1 cellular context compared by ENCODE assay signal in the genomic region with DNA sequence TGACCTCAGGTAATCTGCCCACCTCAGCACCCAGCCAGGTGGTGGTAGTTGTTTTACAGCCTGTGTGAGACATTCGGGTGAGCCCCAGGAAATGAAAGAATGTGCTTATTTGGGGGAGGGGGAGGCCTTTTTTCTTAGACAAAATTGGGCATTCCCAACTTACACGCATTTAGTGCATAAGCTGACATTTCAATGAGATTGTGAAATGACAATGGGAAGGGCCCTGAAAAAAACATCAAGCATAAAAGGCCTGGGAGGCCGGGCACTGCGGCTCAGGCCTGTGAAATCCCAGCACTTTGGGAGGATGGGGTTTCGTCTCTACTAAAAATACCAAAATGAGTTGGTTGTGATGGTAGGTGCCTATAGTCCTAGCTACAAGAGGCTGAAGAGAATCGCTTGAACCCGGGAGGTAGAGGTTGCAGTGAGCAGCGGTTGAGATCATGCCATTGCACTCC.
TF ChIP-seq lines count a peak whose summit lies in the region.

No MANE protein-coding gene starts in this region.

TF ChIP-seq in K562, 482 proteins besides CTCF, POLR2A, EP300 and RAD21:
- peak; percentile 31 for TF ChIP-seq MYNN (IDR thresholded peaks at IDR 0.05)
- no peak for TF ChIP-seq MYNN (CRISPR knock-in tag; IDR thresholded peaks at IDR 0.05)
- no peak for TF ChIP-seq ZNF507 (tag; conservative IDR thresholded peaks at IDR 0.05)
- no peak for TF ChIP-seq HIVEP1 (CRISPR knock-in tag; IDR thresholded peaks at IDR 0.05)
- TF ChIP-seq ZNF586 (CRISPR knock-in tag; conservative IDR thresholded peaks at IDR 0.05): peak; percentile 31; the same call in 1 of the 2 replicates
- TF ChIP-seq EGR1 (conservative IDR thresholded peaks at IDR 0.05): no peak
- TF ChIP-seq POLR2AphosphoS5 (IDR thresholded peaks at IDR 0.05; ENCODE audit: control insufficient read depth, insufficient read depth, low read depth, low read length): peak; percentile 41
- TF ChIP-seq ZNF436 (CRISPR knock-in tag; IDR thresholded peaks at IDR 0.05): 0 out of 2 replicates have a peak, but pooled peaks have one; percentile 7
- TF ChIP-seq HDGF (IDR thresholded peaks at IDR 0.05): no peak
- TF ChIP-seq CCAR2 (IDR thresholded peaks at IDR 0.05; ENCODE audit: low read depth, low read length): 0 out of 2 replicates have a peak, but pooled peaks have one; percentile 5
- peak; percentile 83 for TF ChIP-seq SIRT6 (IDR thresholded peaks at IDR 0.05; ENCODE audit: low read depth, low read length)
- TF ChIP-seq KDM5B (IDR thresholded peaks at IDR 0.05; ENCODE audit: insufficient replicate concordance, low read depth, low read length): peak; percentile 41
- TF ChIP-seq SOX6 (IDR thresholded peaks at IDR 0.05): peak; percentile 29; the same call in 1 of the 2 replicates
- TF ChIP-seq ZNF311 (CRISPR knock-in tag; IDR thresholded peaks at IDR 0.05): no peak
- 0 out of 4 replicates have a peak, but pooled peaks of 1 of the 2 experiments have one; percentile 9 for TF ChIP-seq KDM1A (IDR thresholded peaks at IDR 0.05)
- TF ChIP-seq CEBPB (tag; IDR thresholded peaks at IDR 0.05): peak; percentile 74
- peak; percentile 58 for TF ChIP-seq POLR2AphosphoS2 (IDR thresholded peaks at IDR 0.05; ENCODE audit: low read length)
- TF ChIP-seq CSDE1 (IDR thresholded peaks at IDR 0.05): no peak
- no peak for TF ChIP-seq THRAP3 (IDR thresholded peaks at IDR 0.05; ENCODE audit: borderline replicate concordance)
